Comparison of ENCODE assay signal across 8 cellular contexts in genomic region chr2:71068218-71069035, GRCh38. TPM values are rescaled to one million over a fixed set of nuclear protein-coding genes. Genes with fewer than 3 reads are reported as not detected.
DNase-seq lines count a peak whose midpoint lies in the region; ATAC-seq and TF ChIP-seq lines count a peak whose summit lies in the region.

TSS of gene NAGK (plus strand) at chr2:71068648. CDS start at chr2:71068684, 36 bp downstream.

- DNase-seq in AG09319 (ENCODE audit: extremely low read depth, low read depth) (peak; percentile 88), NCI-H345 treated with DMSO at 0.1 percent for 48 hours (lab: John Stamatoyannopoulos, UW; ENCODE audit: unreplicated experiment) (peak; percentile 94), caudate nucleus (lab: John Stamatoyannopoulos, UW) (peak; percentile 80 to 100 (median 97)), inferior parietal cortex (ENCODE audit: extremely low spot score) (peak; percentile 96), spleen (peak; percentile 99)
- peak; percentile 89 to 97 (median 93) for DNase-seq in activated CD4-positive, CD25-positive, alpha-beta regulatory T cell (lab: John Stamatoyannopoulos, UW)

- TF ChIP-seq CTCF in AG09319 (IDR thresholded peaks at IDR 0.05; ENCODE audit: low read depth, low read length), result no peak
- peak in 4 of 11 experiments; percentile 10 to 35 (median 20) for TF ChIP-seq CTCF in spleen (IDR thresholded peaks at IDR 0.05 in 8 of 11, conservative IDR thresholded peaks at IDR 0.05 in 3 of 11)

- intact Hi-C loops in spleen (cut with DNase I; ENCODE audit: low total_unique reads), result no loop called here

- H3K9me3 ChIP-seq in spleen, result no peaks in the 10 kb centered on the region

- no peaks in the 10 kb centered on the region for H3K27me3 ChIP-seq in spleen (replicated peaks in 1 of 7)

- peak; percentile 96 to 99 (median 99) for TF ChIP-seq POLR2A in spleen (IDR thresholded peaks at IDR 0.05)

- WGBS in spleen, 5 donors, result 0 to 1% (median 0%) methylated on average over 33 to 66 of the region's 66 CpGs

- H3K36me3 ChIP-seq in spleen, result peaks cover 0 to 21% (median 7%) of the 10 kb centered on the region in 6 donors

- peaks cover 39 to 91% (median 84%) of the 10 kb centered on the region in 6 donors for H3K4me1 ChIP-seq in spleen

- H3K27ac ChIP-seq in caudate nucleus (ENCODE audit: low read depth, low read length), result peak within 1 kb of the TSS; percentile 97
- peak within 1 kb of the TSS; percentile 88 to 99 (median 98) for H3K27ac ChIP-seq in spleen

- peak; percentile 71 for ATAC-seq in GM19035 (IDR thresholded peaks at IDR 0.05; ENCODE audit: unreplicated experiment)
- ATAC-seq in HG03342 (IDR thresholded peaks at IDR 0.05; ENCODE audit: unreplicated experiment), result peak; percentile 59

- peak within 1 kb of the TSS; percentile 74 to 97 (median 82) for H3K4me3 ChIP-seq in spleen

RNA-seq across cellular contexts. Expression of gene NAGK, which starts in this region (rescaled TPM):
- 100 to 1,000 TPM; 123 to 306 (median 181) TPM for total RNA-seq in spleen
- polyA plus RNA-seq in spleen, result 100 to 1,000 TPM; 127 to 321 (median 266) TPM

Comparison
In these comparisons a context has a peak if more than half of its experiments do, and no peak if none do; other contexts are left out.
1. Peak in every context shown above with its lines: DNase-seq, ATAC-seq, H3K4me3 ChIP-seq and H3K27ac ChIP-seq.